In genomic region chr10:6163364-6164270, GRCh38 we compare ENCODE assay signal across 7 cellular contexts. TPM values are rescaled to one million over a fixed set of nuclear protein-coding genes. Genes with fewer than 3 reads are reported as not detected.
DNase-seq lines count a peak whose midpoint lies in the region; ATAC-seq, FAIRE-seq and TF ChIP-seq lines count a peak whose summit lies in the region.

No MANE protein-coding gene starts in this region.

- peak; percentile 92 for FAIRE-seq in GM18507 (lab: Jason Lieb, UNC)

- TF ChIP-seq CTCF in VCaP (conservative IDR thresholded peaks at IDR 0.05) (no peak), mammary epithelial cell (conservative IDR thresholded peaks at IDR 0.05 in 1 of 2, IDR thresholded peaks at IDR 0.05 in 1 of 2; ENCODE audit: extremely low read depth in 1 of 2, insufficient read depth in 1 of 2, low read depth in 1 of 2, low read length in 2 of 2) (no peak)

- TSS peak; percentile 42 for BruUV-seq in mammary epithelial cell (replicated peaks; lab: Mats Ljungman, UMichigan)

- DNase-seq in GM18507 (ENCODE audit: extremely low spot score, insufficient read length, low read depth) (peak; percentile 87), NCI-H2107 (lab: John Stamatoyannopoulos, UW) (peak; percentile 55), mammary epithelial cell (peak; percentile 81), inferior parietal cortex (ENCODE audit: extremely low spot score) (peak; percentile 78)
- peak; percentile 80 to 91 for DNase-seq in stimulated activated CD4-positive, alpha-beta T cell treated with anti-CD3 and anti-CD28 coated beads, Interleukin-12 subunit alpha, Interleukin-12 subunit beta, amount 100 ng/mL, for 24 hours (ENCODE audit: low read depth in 2 of 2)

- no peaks in the 10 kb centered on the region for H3K27me3 ChIP-seq in mammary epithelial cell (ENCODE audit: insufficient read depth, low read length)

- H3K79me2 ChIP-seq in mammary epithelial cell (ENCODE audit: insufficient read depth, low read length): peaks cover 55% of the 10 kb centered on the region

- in situ Hi-C loops in mammary epithelial cell (cut with MboI; ENCODE audit: low sequenced_read_pairs in 2 of 2): no loop called here

- no peaks in the 10 kb centered on the region for H3K9me3 ChIP-seq in mammary epithelial cell (replicated peaks; ENCODE audit: insufficient read depth, low read length)

- intact Hi-C loops in mammary epithelial cell (cut with micrococcal nuclease): no loop called here

- peak overlapping the region; percentile 75 for H2AFZ ChIP-seq in mammary epithelial cell (ENCODE audit: low read depth, low read length)

- dilution Hi-C loops in mammary epithelial cell (cut with HindIII; ENCODE audit: low sequenced_read_pairs): no loop called here

- 1% methylated on average over 31 of the region's 91 CpGs for WGBS in mammary epithelial cell (ENCODE audit: low coverage, missing lambda C conversion rate)

- peak; percentile 88 for ATAC-seq in HG02884 (IDR thresholded peaks at IDR 0.05; ENCODE audit: unreplicated experiment)

- H3K36me3 ChIP-seq in mammary epithelial cell (ENCODE audit: insufficient read depth, low read length): no peaks in the 10 kb centered on the region

- peaks cover 9% of the 10 kb centered on the region for H3K4me1 ChIP-seq in mammary epithelial cell (ENCODE audit: insufficient read depth, low read length)

- H3K9ac ChIP-seq in mammary epithelial cell (ENCODE audit: insufficient read depth, low read length): peak overlapping the region; percentile 69

- CTCF ChIA-PET in mammary epithelial cell (lab: Charles Lee; ENCODE audit: low non-redundant PET): no interaction called here

- H3K4me2 ChIP-seq in mammary epithelial cell (ENCODE audit: insufficient read depth, low read depth, low read length): peak overlapping the region; percentile 88

- H3K27ac ChIP-seq in VCaP (peak overlapping the region; percentile 87), mammary epithelial cell (ENCODE audit: insufficient read depth, low read depth, low read length) (peak overlapping the region; percentile 56)

- no peaks in the 10 kb centered on the region for H4K20me1 ChIP-seq in mammary epithelial cell (ENCODE audit: insufficient read depth, low read length)

- peak overlapping the region; percentile 49 to 77 (median 73) for H3K4me3 ChIP-seq in mammary epithelial cell (replicated peaks in 1 of 3; ENCODE audit: insufficient read depth in 1 of 3, low read depth in 2 of 3, low read length in 3 of 3)

RNA-seq across cellular contexts. Expression of gene PFKFB3, which starts 39.1 kb away (rescaled TPM):
- 10 to 100 TPM; 24.0 to 49.5 TPM for total RNA-seq in mammary epithelial cell
- polyA plus RNA-seq in mammary epithelial cell: 28.1 TPM
- polyA minus RNA-seq in mammary epithelial cell: 54.2 TPM

Comparison
In these comparisons a context has a peak if more than half of its experiments do, and no peak if none do; other contexts are left out.
1. Peak in every context shown above with its lines: DNase-seq, ATAC-seq, H3K4me3 ChIP-seq and H3K27ac ChIP-seq.